9 cellular contexts compared by ENCODE assay signal in genomic region chr17:15340966-15341365, GRCh38. TPM values are rescaled to one million over a fixed set of nuclear protein-coding genes. Genes with fewer than 3 reads are reported as not detected.
A peak's percentile ranks its signal among the peaks of the same experiment; 100 is the strongest.
DNase-seq lines count a peak whose midpoint lies in the region; FAIRE-seq and TF ChIP-seq lines count a peak whose summit lies in the region.
"Had no signal": no experiment of that assay in that cellular context is flagged by ENCODE, and none has a peak within 500 bp of the region (broad histone marks: within the 10 kb centered on the region; RNA-seq: fewer than 3 reads in every experiment).

No MANE protein-coding gene starts in this region.

- intact Hi-C loops in stomach (cut with DNase I; ENCODE audit: low total_unique reads), result no loop called here

- H3K27ac ChIP-seq in stomach, result peak overlapping the region in 1 of 5 donors; percentile 14

- H3K4me3 ChIP-seq in bronchial epithelial cell (ENCODE audit: low read depth, low read length), result peak overlapping the region; percentile 14
- H3K4me3 ChIP-seq in stomach, result peak overlapping the region; percentile 48 to 59 (median 54)

- FAIRE-seq in bronchial epithelial cell (lab: Jason Lieb, UNC), result no peak

- TF ChIP-seq EP300 in stomach (IDR thresholded peaks at IDR 0.05), result no peak

- H3K4me1 ChIP-seq in stomach, result peaks cover 0 to 22% (median 13%) of the 10 kb centered on the region in 4 donors

- no peak for TF ChIP-seq POLR2A in stomach (IDR thresholded peaks at IDR 0.05)

- H3K27me3 ChIP-seq in bronchial epithelial cell (ENCODE audit: control insufficient read depth, insufficient read depth, low read length) (peaks cover 11% of the 10 kb centered on the region), stomach (peaks cover 0 to 29% (median 23%) of the 10 kb centered on the region in 3 donors)

- H3K9me3 ChIP-seq in stomach, result no peaks in the 10 kb centered on the region

- WGBS in stomach, 5 donors, result 3 to 10% (median 5%) methylated on average over 19 of the region's 19 CpGs

- peak; percentile 5 for DNase-seq in DMS53 (lab: John Stamatoyannopoulos, UW)
- DNase-seq in DMS53 treated with DMSO at 0.1 percent for 48 hours (lab: John Stamatoyannopoulos, UW; ENCODE audit: unreplicated experiment), result no peak
- DNase-seq in bronchial epithelial cell (ENCODE audit: low read depth), result no peak
- peak; percentile 39 for DNase-seq in left kidney (ENCODE audit: low read depth, low spot score)
- no peak for DNase-seq in stomach
- no peak for DNase-seq in pons (ENCODE audit: low spot score)
- DNase-seq in NCI-H446 (lab: John Stamatoyannopoulos, UW), result no peak
- no peak for DNase-seq in LoVo (ENCODE audit: low spot score)

- H3K36me3 ChIP-seq in bronchial epithelial cell (ENCODE audit: control insufficient read depth, insufficient read depth, low read length) (no peaks in the 10 kb centered on the region), stomach (no peaks in the 10 kb centered on the region)

- TF ChIP-seq CTCF in bronchial epithelial cell (IDR thresholded peaks at IDR 0.05; ENCODE audit: insufficient read depth, low read length, severe bottlenecking), result no peak
- TF ChIP-seq CTCF in stomach (IDR thresholded peaks at IDR 0.05), result no peak

RNA-seq across cellular contexts. Expression of gene TEKT3, which starts 0.4 kb away (rescaled TPM):
- total RNA-seq in bronchial epithelial cell (not detected in 2 replicates), stomach (under 1 TPM in 1 of 5 donors, not detected in 4; 0.92 TPM)
- 1 to 10 TPM in 1 of 3 donors, under 1 TPM in 1, not detected in 1; 0.65 to 2.7 TPM for polyA plus RNA-seq in stomach
- total RNA-seq: lung microvascular endothelial cell had no signal

Comparison
In these comparisons a context has a peak if more than half of its experiments do, and no peak if none do; other contexts are left out.
1. DNase-seq: peak in DMS53 (single experiment) and left kidney (single experiment); none in DMS53 treated with DMSO at 0.1 percent for 48 hours (single experiment), bronchial epithelial cell (single experiment), stomach (single experiment), pons (single experiment), NCI-H446 (0 of 2) and LoVo (single experiment).